In the genomic region with DNA sequence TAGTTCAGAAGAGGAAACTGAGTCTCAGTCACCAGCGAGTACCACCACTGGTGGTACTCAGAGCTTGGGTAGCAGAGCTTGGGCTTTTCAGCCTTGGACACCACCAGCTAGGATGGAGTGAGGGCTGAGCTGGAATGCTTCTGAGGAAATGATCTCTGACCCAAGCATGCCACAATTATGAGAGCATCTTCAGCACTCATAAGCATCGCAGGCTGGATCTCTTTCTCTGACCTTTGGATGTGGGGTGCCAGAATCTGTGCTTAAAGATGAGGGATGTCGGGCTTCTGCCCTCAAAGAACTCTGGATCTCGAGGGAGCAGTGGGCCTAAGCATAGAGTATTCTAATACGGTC, we compare ENCODE assay signal across 11 cellular contexts. TPM values are rescaled to one million over a fixed set of nuclear protein-coding genes. Genes with fewer than 3 reads are reported as not detected.
DNase-seq lines count a peak whose midpoint lies in the region; ATAC-seq and TF ChIP-seq lines count a peak whose summit lies in the region.
"Had no signal": no experiment of that assay in that cellular context is flagged by ENCODE, and none has a peak within 500 bp of the region (broad histone marks: within the 10 kb centered on the region; RNA-seq: fewer than 3 reads in every experiment).

No MANE protein-coding gene starts in this region.

- H3K36me3 ChIP-seq in heart right ventricle (no peaks in the 10 kb centered on the region), right lobe of liver (no peaks in the 10 kb centered on the region), upper lobe of right lung (no peaks in the 10 kb centered on the region), mucosa of descending colon (ENCODE audit: low read depth) (no peaks in the 10 kb centered on the region)

- no peaks in the 10 kb centered on the region for H3K27me3 ChIP-seq in heart right ventricle
- H3K27me3 ChIP-seq in right lobe of liver, result no peaks in the 10 kb centered on the region
- no peaks in the 10 kb centered on the region for H3K27me3 ChIP-seq in upper lobe of right lung

- ATAC-seq in left cardiac atrium (no peak), heart right ventricle (no peak), right lobe of liver (peak in 1 of 4 donors; percentile 1), upper lobe of right lung (no peak), GM21825 (IDR thresholded peaks at IDR 0.05; ENCODE audit: unreplicated experiment) (no peak), mucosa of descending colon (no peak), GM21515 (IDR thresholded peaks at IDR 0.05; ENCODE audit: unreplicated experiment) (no peak)
- ATAC-seq: left colon had no signal

- H3K4me3 ChIP-seq in heart right ventricle (no peak overlapping the region), right lobe of liver (no peak overlapping the region), upper lobe of right lung (no peak overlapping the region), mucosa of descending colon (no peak overlapping the region)

- H3K9me3 ChIP-seq in heart right ventricle, result no peaks in the 10 kb centered on the region
- no peaks in the 10 kb centered on the region for H3K9me3 ChIP-seq in right lobe of liver
- H3K9me3 ChIP-seq in upper lobe of right lung, result no peaks in the 10 kb centered on the region
- no peaks in the 10 kb centered on the region for H3K9me3 ChIP-seq in mucosa of descending colon

- no peak for TF ChIP-seq POLR2A in right lobe of liver (IDR thresholded peaks at IDR 0.05)

- intact Hi-C loops in left cardiac atrium (cut with DNase I), result no loop called here
- intact Hi-C loops in heart right ventricle (cut with DNase I), result no loop called here
- intact Hi-C loops in right lobe of liver (cut with DNase I), result no loop called here
- intact Hi-C loops in upper lobe of right lung (cut with DNase I), result no loop called here
- intact Hi-C loops in mucosa of descending colon (cut with DNase I, micrococcal nuclease), result no loop called here

- 71 to 82% methylated on average over 5 of the region's 5 CpGs for WGBS in heart right ventricle, 2 donors
- WGBS in right lobe of liver (ENCODE audit: insufficient coverage, low coverage, low lambda C conversion rate, missing lambda C conversion rate), result 60% methylated on average over 1 of the region's 5 CpGs

- H3K4me1 ChIP-seq in heart right ventricle, result peaks cover 8 to 82% (median 52%) of the 10 kb centered on the region in 9 donors
- H3K4me1 ChIP-seq in right lobe of liver, result peaks cover 0 to 59% (median 31%) of the 10 kb centered on the region in 4 donors
- H3K4me1 ChIP-seq in upper lobe of right lung, result peaks cover 72% of the 10 kb centered on the region
- peaks cover 50% of the 10 kb centered on the region for H3K4me1 ChIP-seq in mucosa of descending colon (ENCODE audit: low read depth)

- H3K27ac ChIP-seq in heart right ventricle (peak overlapping the region in 3 of 10 donors; percentile 86 to 95 (median 87)), right lobe of liver (peak overlapping the region in 2 of 3 donors; percentile 49 to 87), upper lobe of right lung (peak overlapping the region; percentile 92)

- peak; percentile 0 for DNase-seq in left cardiac atrium
- no peak for DNase-seq in heart right ventricle
- DNase-seq in amniotic epithelial cell (ENCODE audit: low read depth), result peak; percentile 57
- no peak for DNase-seq in right lobe of liver
- DNase-seq in upper lobe of right lung, result no peak
- no peak for DNase-seq in mucosa of descending colon
- DNase-seq: NCI-H2081 treated with DMSO at 0.1 percent for 48 hours, SIG-M5 had no signal

- TF ChIP-seq CTCF in heart right ventricle (IDR thresholded peaks at IDR 0.05) (no peak), right lobe of liver (IDR thresholded peaks at IDR 0.05) (no peak), upper lobe of right lung (IDR thresholded peaks at IDR 0.05) (no peak), mucosa of descending colon (IDR thresholded peaks at IDR 0.05) (no peak)

RNA-seq across cellular contexts. Expression of gene ZNF710, which starts 36.4 kb away (rescaled TPM):
- total RNA-seq in left cardiac atrium (1 to 10 TPM; 6.7 to 7.0 TPM), heart right ventricle (10 to 100 TPM in 1 of 10 donors, 1 to 10 TPM in 9; 2.8 to 19.8 (median 3.9) TPM), right lobe of liver (10 to 100 TPM in 1 of 6 experiments, 1 to 10 TPM in 5; 4.7 to 17.1 (median 7.4) TPM), upper lobe of right lung (47.9 TPM), mucosa of descending colon (10 to 100 TPM; 30.9 to 42.7 (median 40.2) TPM)
- polyA plus RNA-seq in heart right ventricle, result 10 to 100 TPM in 1 of 2 donors, 1 to 10 TPM in 1; 3.3 to 11.0 TPM

Comparison
In these comparisons a context has a peak if more than half of its experiments do, and no peak if none do; other contexts are left out.
1. DNase-seq: peak in left cardiac atrium (single experiment) and amniotic epithelial cell (single experiment); none in heart right ventricle (0 of 2), right lobe of liver (0 of 3), upper lobe of right lung (single experiment) and mucosa of descending colon (0 of 3).